In the genomic region with DNA sequence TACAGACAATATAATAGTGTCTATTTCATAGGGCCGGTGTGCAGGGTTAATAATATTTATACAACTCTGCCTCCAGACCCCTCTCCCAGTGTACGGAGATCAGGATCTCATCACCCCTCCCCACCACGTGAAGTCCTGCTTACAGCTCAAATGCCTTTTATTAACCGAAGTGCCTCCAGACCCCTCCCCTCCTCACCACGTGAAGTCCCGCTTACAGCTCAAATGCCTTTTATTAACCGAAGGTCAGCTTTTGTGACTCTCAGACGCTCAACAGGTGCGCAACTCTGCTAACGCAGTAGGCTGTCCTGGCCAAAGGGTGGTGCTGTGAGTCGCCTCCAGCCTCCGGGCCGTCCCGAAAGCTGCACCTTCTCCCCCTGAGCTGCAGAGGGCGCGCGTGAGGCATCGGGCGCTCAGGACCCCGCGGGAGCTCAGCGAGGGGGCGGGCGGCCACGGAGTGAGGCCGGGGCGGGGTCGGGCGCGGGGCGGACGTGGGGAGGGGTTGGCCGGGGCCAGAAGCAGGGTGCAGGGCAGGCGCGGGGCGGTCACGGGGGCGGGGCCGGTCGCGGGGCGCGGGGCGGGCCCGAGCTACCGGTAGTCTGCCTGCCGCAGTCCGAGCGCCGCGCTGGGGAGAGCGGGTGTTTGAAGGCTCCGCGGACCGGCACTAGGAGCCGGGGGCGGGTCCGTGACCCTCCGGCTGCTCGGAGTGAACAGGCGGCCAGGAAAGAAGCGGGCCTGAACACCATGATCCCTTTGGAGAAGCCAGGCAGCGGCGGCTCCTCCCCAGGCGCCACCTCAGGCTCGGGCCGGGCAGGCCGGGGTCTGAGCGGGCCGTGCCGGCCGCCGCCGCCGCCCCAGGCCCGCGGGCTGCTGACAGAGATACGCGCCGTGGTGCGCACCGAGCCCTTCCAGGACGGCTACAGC, we compare ENCODE assay signal across 8 cellular contexts. TPM values are rescaled to one million over a fixed set of nuclear protein-coding genes. Genes with fewer than 3 reads are reported as not detected.
DNase-seq lines count a peak whose midpoint lies in the region; ATAC-seq and TF ChIP-seq lines count a peak whose summit lies in the region.

A gene (plus strand): TSS at position 606 of the 921 bp plus-strand sequence. CDS start 136 bp downstream, at position 742.

- no peaks in the 10 kb centered on the region for H3K9me3 ChIP-seq in ovary
- H3K9me3 ChIP-seq in thyroid gland = no peaks in the 10 kb centered on the region

- peaks cover 21% of the 10 kb centered on the region for H3K36me3 Mint-ChIP-seq in HFFc6 (ENCODE audit: low read depth)
- H3K36me3 Mint-ChIP-seq in activated naive CD4-positive, alpha-beta T cell treated with anti-CD3 and anti-CD28 coated beads, Interleukin-2, amount 50 U/mL, for 72 hours = peaks cover 10% of the 10 kb centered on the region in 2 donors

- H3K27ac ChIP-seq in ovary (peak within 1 kb of the TSS; percentile 76 to 93), thyroid gland (peak within 1 kb of the TSS; percentile 78 to 93 (median 82))

- H3K4me3 Mint-ChIP-seq in HFFc6 = peak within 1 kb of the TSS; percentile 100

- peaks cover 9% of the 10 kb centered on the region for H3K27me3 Mint-ChIP-seq in HFFc6 (ENCODE audit: insufficient read depth)

- intact Hi-C loops in head of caudate nucleus (cut with DNase I) (loop anchor here (1.0 to 5.0 kb wide), 2 partner anchors 118 to 255 kb away; no protein-coding TSS in a partner anchor), ovary (cut with DNase I) (loop anchor here (2.0 to 10.0 kb wide), 7 partner anchors 62 to 260 kb away; no protein-coding TSS in a partner anchor), thyroid gland (cut with DNase I) (loop anchor here (2.0 to 5.0 kb wide), 2 partner anchors 116 to 255 kb away; no protein-coding TSS in a partner anchor)

- peak; percentile 82 for ATAC-seq in SK-N-SH treated with all-trans-retinoic acid at 6 μM for 48 hours
- ATAC-seq in activated naive CD4-positive, alpha-beta T cell treated with anti-CD3 and anti-CD28 coated beads, Interleukin-2, amount 50 U/mL, for 72 hours = peak; percentile 76 to 84

- no peaks in the 10 kb centered on the region for H3K9me3 Mint-ChIP-seq in HFFc6
- H3K9me3 Mint-ChIP-seq in activated naive CD4-positive, alpha-beta T cell treated with anti-CD3 and anti-CD28 coated beads, Interleukin-2, amount 50 U/mL, for 72 hours = peaks cover 0 to 2% of the 10 kb centered on the region in 2 donors

- TF ChIP-seq POLR2A in ovary (IDR thresholded peaks at IDR 0.05) = peak; percentile 53
- peak; percentile 16 to 85 for TF ChIP-seq POLR2A in thyroid gland (IDR thresholded peaks at IDR 0.05)

- WGBS in ovary, 3 donors = 1 to 2% (median 1%) methylated on average over 65 to 83 of the region's 83 CpGs
- WGBS in thyroid gland, 2 donors = 2 to 3% methylated on average over 21 to 22 of the region's 83 CpGs

- H3K4me1 Mint-ChIP-seq in HFFc6 (ENCODE audit: low read depth) = peaks cover 51% of the 10 kb centered on the region

- TF ChIP-seq EP300 in ovary (IDR thresholded peaks at IDR 0.05) = no peak

- DNase-seq in GM10266 (ENCODE audit: extremely low spot score) (peak; percentile 95), HFFc6 (peak; percentile 83), NAMALWA (ENCODE audit: low spot score) (peak; percentile 98), head of caudate nucleus (peak; percentile 76 to 96 (median 90)), ovary (peak; percentile 86 to 95 (median 91)), thyroid gland (peak; percentile 90 to 93)
- peak; percentile 95 to 97 for DNase-seq in activated naive CD4-positive, alpha-beta T cell treated with anti-CD3 and anti-CD28 coated beads, Interleukin-2, amount 50 U/mL, for 72 hours (ENCODE audit: low spot score in 2 of 2)

- H3K4me1 ChIP-seq in ovary (ENCODE audit: insufficient read depth) (peaks cover 4% of the 10 kb centered on the region), thyroid gland (peaks cover 11 to 15% of the 10 kb centered on the region in 2 donors)

- H3K36me3 ChIP-seq in ovary (no peaks in the 10 kb centered on the region), thyroid gland (no peaks in the 10 kb centered on the region)

- H3K27ac Mint-ChIP-seq in HFFc6 = peak within 1 kb of the TSS; percentile 100
- peak within 1 kb of the TSS; percentile 98 to 99 for H3K27ac Mint-ChIP-seq in activated naive CD4-positive, alpha-beta T cell treated with anti-CD3 and anti-CD28 coated beads, Interleukin-2, amount 50 U/mL, for 72 hours

- no peaks in the 10 kb centered on the region for H3K27me3 ChIP-seq in ovary
- H3K27me3 ChIP-seq in thyroid gland = no peaks in the 10 kb centered on the region

- H3K4me3 ChIP-seq in ovary = peak within 1 kb of the TSS; percentile 81
- peak within 1 kb of the TSS; percentile 60 to 95 (median 91) for H3K4me3 ChIP-seq in thyroid gland (replicated peaks in 1 of 3)

- TF ChIP-seq CTCF in GM10266 (IDR thresholded peaks at IDR 0.05; ENCODE audit: control insufficient read depth, insufficient read depth, low read depth, missing control alignments) = peak; percentile 100
- peak; percentile 94 for TF ChIP-seq CTCF in HFFc6 (IDR thresholded peaks at IDR 0.05)
- peak; percentile 80 to 99 (median 99) for TF ChIP-seq CTCF in ovary (IDR thresholded peaks at IDR 0.05)
- TF ChIP-seq CTCF in thyroid gland (IDR thresholded peaks at IDR 0.05) = peak; percentile 94 to 100 (median 100)

TF ChIP-seq in SK-N-SH treated with all-trans-retinoic acid at 6 μM for 48 hours, 23 proteins besides CTCF, POLR2A, EP300 and RAD21:
- TF ChIP-seq, protein P1, sequence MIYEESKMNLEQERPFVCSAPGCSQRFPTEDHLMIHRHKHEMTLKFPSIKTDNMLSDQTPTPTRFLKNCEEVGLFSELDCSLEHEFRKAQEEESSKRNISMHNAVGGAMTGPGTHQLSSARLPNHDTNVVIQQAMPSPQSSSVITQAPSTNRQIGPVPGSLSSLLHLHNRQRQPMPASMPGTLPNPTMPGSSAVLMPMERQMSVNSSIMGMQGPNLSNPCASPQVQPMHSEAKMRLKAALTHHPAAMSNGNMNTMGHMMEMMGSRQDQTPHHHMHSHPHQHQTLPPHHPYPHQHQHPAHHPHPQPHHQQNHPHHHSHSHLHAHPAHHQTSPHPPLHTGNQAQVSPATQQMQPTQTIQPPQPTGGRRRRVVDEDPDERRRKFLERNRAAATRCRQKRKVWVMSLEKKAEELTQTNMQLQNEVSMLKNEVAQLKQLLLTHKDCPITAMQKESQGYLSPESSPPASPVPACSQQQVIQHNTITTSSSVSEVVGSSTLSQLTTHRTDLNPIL (CRISPR knock-in tag; IDR thresholded peaks at IDR 0.05; ENCODE audit: low read depth) = no peak
- no peak for TF ChIP-seq ZNF565 (CRISPR knock-in tag; conservative IDR thresholded peaks at IDR 0.05; ENCODE audit: low read depth)
- TF ChIP-seq ZFP3 (CRISPR knock-in tag; IDR thresholded peaks at IDR 0.05) = no peak
- no peak for TF ChIP-seq RARB (CRISPR knock-in tag; IDR thresholded peaks at IDR 0.05)
- TF ChIP-seq PPARA (CRISPR knock-in tag; IDR thresholded peaks at IDR 0.05; ENCODE audit: borderline replicate concordance) = no peak
- TF ChIP-seq ZFP30 (CRISPR knock-in tag; IDR thresholded peaks at IDR 0.05) = no peak

RNA-seq across cellular contexts. Expression of the gene that starts here (rescaled TPM):
- 10 to 100 TPM; 59.0 to 79.2 (median 62.8) TPM for total RNA-seq in HFFc6 (2021; fragmentation: NEBNext Ultra II Directional; extraction: Animal tissue kit (Norgen Biotek cat#: 25700))
- 10 to 100 TPM; 52.0 to 71.9 TPM for total RNA-seq in activated naive CD4-positive, alpha-beta T cell treated with anti-CD3 and anti-CD28 coated beads, Interleukin-2, amount 50 U/mL, for 72 hours
- total RNA-seq in ovary (10 to 100 TPM in 6 of 7 donors, 1 to 10 TPM in 1; 9.9 to 19.9 (median 12.7) TPM), thyroid gland (10 to 100 TPM in 3 of 4 donors, 1 to 10 TPM in 1; 7.9 to 22.9 (median 16.4) TPM)
- 10 to 100 TPM; 11.1 to 14.9 TPM for polyA plus RNA-seq in ovary

Comparison
In these comparisons a context has a peak if more than half of its experiments do, and no peak if none do; other contexts are left out.
1. Peak in every context shown above with its lines: DNase-seq, ATAC-seq, H3K4me3 ChIP-seq and H3K27ac ChIP-seq.